1 cellular context compared by ENCODE assay signal in the genomic region with DNA sequence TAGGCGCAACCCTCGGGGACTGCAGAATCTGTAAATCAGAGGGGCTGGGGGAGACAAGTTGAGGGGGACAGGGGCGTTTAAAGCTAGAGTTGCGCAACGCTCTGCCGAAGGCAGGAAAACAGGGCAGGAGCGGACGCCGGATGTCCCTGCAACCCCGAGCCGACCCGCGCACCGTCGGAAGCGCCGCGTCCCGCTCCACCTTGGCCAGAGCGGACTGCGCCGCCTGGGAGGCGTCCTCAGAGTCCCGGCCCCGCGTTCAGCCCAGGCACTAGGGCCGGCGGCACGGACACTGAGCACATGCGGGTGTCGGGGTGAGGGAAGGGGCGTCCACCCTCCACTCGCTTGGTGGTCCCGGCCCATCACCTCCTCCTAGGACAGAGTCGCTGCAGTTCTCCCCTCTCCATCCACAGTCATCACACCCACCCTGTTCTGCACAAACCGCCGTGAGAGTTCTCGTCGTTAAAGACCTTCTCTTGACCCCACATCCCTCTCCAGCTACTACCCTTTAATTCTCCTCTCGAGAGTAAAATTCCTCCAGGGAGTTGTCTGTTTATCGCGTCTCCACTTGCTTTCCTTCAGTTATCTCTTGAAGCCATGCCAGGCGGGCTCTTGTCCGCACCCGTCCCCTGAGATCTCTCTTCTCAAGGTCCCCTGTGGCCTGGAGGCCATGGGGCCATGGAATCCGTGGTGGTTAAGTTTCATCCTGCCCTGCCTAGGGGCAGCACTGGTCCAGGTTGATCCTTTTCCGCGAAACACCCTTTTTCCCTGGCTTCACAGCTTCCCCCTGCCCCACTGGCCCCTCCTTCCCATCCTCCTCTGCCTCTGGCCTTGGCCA.
TF ChIP-seq lines count a peak whose summit lies in the region.

No MANE protein-coding gene starts in this region.

TF ChIP-seq in H1, 55 proteins besides CTCF, POLR2A, EP300 and RAD21:
- TF ChIP-seq ZNF274 (IDR thresholded peaks at IDR 0.05; ENCODE audit: borderline replicate concordance, extremely low read depth, low read length) = no peak
- TF ChIP-seq, protein P1, sequence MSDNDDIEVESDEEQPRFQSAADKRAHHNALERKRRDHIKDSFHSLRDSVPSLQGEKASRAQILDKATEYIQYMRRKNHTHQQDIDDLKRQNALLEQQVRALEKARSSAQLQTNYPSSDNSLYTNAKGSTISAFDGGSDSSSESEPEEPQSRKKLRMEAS (IDR thresholded peaks at IDR 0.05) = no peak
- no peak for TF ChIP-seq CREB1 (IDR thresholded peaks at IDR 0.05)
- no peak for TF ChIP-seq SIRT6 (IDR thresholded peaks at IDR 0.05; ENCODE audit: low read length)
- TF ChIP-seq NRF1 (IDR thresholded peaks at IDR 0.05; ENCODE audit: low read depth, low read length) = no peak
- TF ChIP-seq SIN3A (conservative IDR thresholded peaks at IDR 0.05 in 1 of 2, IDR thresholded peaks at IDR 0.05 in 1 of 2; ENCODE audit: low read depth in 1 of 2, low read length in 2 of 2) = peak in 1 of 2 experiments; percentile 11; a peak in 1 of 4 replicates
- TF ChIP-seq CHD2 (IDR thresholded peaks at IDR 0.05; ENCODE audit: low read length) = no peak
- 0 out of 2 replicates have a peak, but pooled peaks have one; percentile 53 for TF ChIP-seq GABPA (IDR thresholded peaks at IDR 0.05; ENCODE audit: borderline replicate concordance, insufficient read depth, low read length)
- peak; percentile 73 for TF ChIP-seq KDM4A (IDR thresholded peaks at IDR 0.05; ENCODE audit: low read depth, low read length, severe bottlenecking)
- peak; percentile 99 for TF ChIP-seq CEBPB (IDR thresholded peaks at IDR 0.05; ENCODE audit: low read depth, low read length)
- no peak for TF ChIP-seq TAF7 (optimal IDR thresholded peaks at IDR 0.05; ENCODE audit: borderline replicate concordance, low read depth, low read length)
- no peak for TF ChIP-seq GTF2F1 (IDR thresholded peaks at IDR 0.05; ENCODE audit: borderline replicate concordance, low read depth, low read length)
- no peak for TF ChIP-seq CBX5 (IDR thresholded peaks at IDR 0.05; ENCODE audit: low read depth, low read length)
- no peak; the same call in 1 of the 2 replicates for TF ChIP-seq TAF1 (IDR thresholded peaks at IDR 0.05; ENCODE audit: low read depth, low read length)
